17 cellular contexts compared by ENCODE assay signal in genomic region chr4:102552781-102553180, GRCh38. TPM values are rescaled to one million over a fixed set of nuclear protein-coding genes. Genes with fewer than 3 reads are reported as not detected.
A peak's percentile ranks its signal among the peaks of the same experiment; 100 is the strongest.
DNase-seq lines count a peak whose midpoint lies in the region; ATAC-seq lines count a peak whose summit lies in the region.
"Had no signal": no experiment of that assay in that cellular context is flagged by ENCODE, and none has a peak within 500 bp of the region (broad histone marks: within the 10 kb centered on the region; RNA-seq: fewer than 3 reads in every experiment).

No MANE protein-coding gene starts in this region.

- H3K4me1 Mint-ChIP-seq in CD4-positive, CD25-positive, alpha-beta regulatory T cell: peaks cover 34 to 42% (median 37%) of the 10 kb centered on the region in 4 donors
- peaks cover 34% of the 10 kb centered on the region for H3K4me1 Mint-ChIP-seq in activated T-helper 2 cell treated with anti-CD3 and anti-CD28 coated beads, Interferon-gamma antibody, Interleukin-2, Interleukin-4, amounts not matched to agents 10 μg/mL and 5 μg/mL and 100 μg/mL, durations not matched to agents 14 hours and 24 hours and 36 hours (ENCODE audit: low read depth)
- H3K4me1 Mint-ChIP-seq: nephron progenitor cell had no signal

- peaks cover 10% of the 10 kb centered on the region for H3K36me3 ChIP-seq in CD4-positive, CD25-positive, alpha-beta regulatory T cell (ENCODE audit: control insufficient read depth, insufficient read depth, low read length)
- no peaks in the 10 kb centered on the region for H3K36me3 ChIP-seq in neuronal stem cell (replicated peaks in 1 of 2; ENCODE audit: control insufficient read depth in 2 of 2, insufficient read depth in 2 of 2, low read length in 2 of 2)
- H3K36me3 ChIP-seq: cardiac muscle cell, left ventricle myocardium inferior, right lobe of liver had no signal

- intact Hi-C loops in activated T-helper 2 cell treated with anti-CD3 and anti-CD28 coated beads, Interferon-gamma antibody, Interleukin-2, Interleukin-4, amounts not matched to agents 10 μg/mL and 5 μg/mL and 100 μg/mL, durations not matched to agents 14 hours and 24 hours and 36 hours (cut with micrococcal nuclease): loop anchor here (1.0 to 5.0 kb wide), 2 partner anchors 12 to 35 kb away; no protein-coding TSS in a partner anchor

- no peak overlapping the region for H2BK120ac ChIP-seq in neuronal stem cell (ENCODE audit: low read depth, low read length)

- peak overlapping the region in 3 of 4 donors; percentile 4 to 17 (median 4) for H3K4me3 Mint-ChIP-seq in CD4-positive, CD25-positive, alpha-beta regulatory T cell
- H3K4me3 Mint-ChIP-seq in activated T-helper 2 cell treated with anti-CD3 and anti-CD28 coated beads, Interferon-gamma antibody, Interleukin-2, Interleukin-4, amounts not matched to agents 10 μg/mL and 5 μg/mL and 100 μg/mL, durations not matched to agents 14 hours and 24 hours and 36 hours (ENCODE audit: low read depth): no peak overlapping the region
- H3K4me3 Mint-ChIP-seq: nephron progenitor cell had no signal

- no peaks in the 10 kb centered on the region for H3K27me3 ChIP-seq in CD4-positive, CD25-positive, alpha-beta regulatory T cell (ENCODE audit: control insufficient read depth, insufficient read depth, low read length)
- H3K27me3 ChIP-seq in neuronal stem cell (ENCODE audit: control insufficient read depth in 3 of 3, insufficient read depth in 3 of 3, low read depth in 1 of 3, low read length in 3 of 3): no peaks in the 10 kb centered on the region
- H3K27me3 ChIP-seq: BLaER1, cardiac muscle cell, right lobe of liver had no signal

- no peaks in the 10 kb centered on the region for H3K79me1 ChIP-seq in neuronal stem cell (ENCODE audit: low read depth, low read length)

- H3K27ac Mint-ChIP-seq in CD4-positive, CD25-positive, alpha-beta regulatory T cell: peak overlapping the region; percentile 28 to 71 (median 70)
- peak overlapping the region; percentile 28 for H3K27ac Mint-ChIP-seq in activated T-helper 2 cell treated with anti-CD3 and anti-CD28 coated beads, Interferon-gamma antibody, Interleukin-2, Interleukin-4, amounts not matched to agents 10 μg/mL and 5 μg/mL and 100 μg/mL, durations not matched to agents 14 hours and 24 hours and 36 hours
- H3K27ac Mint-ChIP-seq: nephron progenitor cell had no signal

- no peak overlapping the region for H3K23ac ChIP-seq in neuronal stem cell (ENCODE audit: low read depth, low read length, poor library complexity)

- H3K27ac ChIP-seq in CD4-positive, CD25-positive, alpha-beta regulatory T cell (ENCODE audit: insufficient read depth, low read length, poor library complexity, severe bottlenecking): no peak overlapping the region
- no peak overlapping the region for H3K27ac ChIP-seq in neuronal stem cell (replicated peaks; ENCODE audit: low read length)
- H3K27ac ChIP-seq: BLaER1, cardiac muscle cell, left ventricle myocardium inferior, right lobe of liver had no signal

- no peak overlapping the region for H2BK12ac ChIP-seq in neuronal stem cell (ENCODE audit: low read length)

- no peak overlapping the region for H2BK15ac ChIP-seq in neuronal stem cell (ENCODE audit: low read length)

- no peak overlapping the region for H2BK5ac ChIP-seq in neuronal stem cell (ENCODE audit: low read length)

- H3K4me3 ChIP-seq in CD4-positive, CD25-positive, alpha-beta regulatory T cell (ENCODE audit: low read depth, low read length): peak overlapping the region; percentile 37
- no peak overlapping the region for H3K4me3 ChIP-seq in neuronal stem cell (ENCODE audit: low read length in 2 of 2)
- H3K4me3 ChIP-seq: BLaER1, cardiac muscle cell, left ventricle myocardium inferior, right lobe of liver had no signal

- WGBS in neuronal stem cell (ENCODE audit: extremely low coverage in 2 of 2, insufficient read length in 2 of 2, insufficient replicate concordance in 1 of 2), 2 donors: no CpG with 5 or more reads among the region's 1 CpG

- DNase-seq in CD4-positive, CD25-positive, alpha-beta regulatory T cell: no peak
- no peak for DNase-seq in activated T-helper 2 cell treated with anti-CD3 and anti-CD28 coated beads, Interferon-gamma antibody, Interleukin-2, Interleukin-4, amounts not matched to agents 10 μg/mL and 5 μg/mL and 100 μg/mL, durations not matched to agents 14 hours and 24 hours and 36 hours (ENCODE audit: low spot score)
- peak; percentile 64 for DNase-seq in iris pigment epithelial cell (ENCODE audit: low read depth)
- no peak for DNase-seq in neuronal stem cell (ENCODE audit: low spot score)
- no peak for DNase-seq in DMS 273 treated with DMSO at 0.1 percent for 48 hours (lab: John Stamatoyannopoulos, UW)
- DNase-seq in RKO (ENCODE audit: low spot score): no peak
- DNase-seq: erythroblast, hippocampal formation, left ventricle myocardium inferior, NCI-H524, nephron progenitor cell, right lobe of liver had no signal

- no peaks in the 10 kb centered on the region for H3K9me3 Mint-ChIP-seq in CD4-positive, CD25-positive, alpha-beta regulatory T cell
- H3K9me3 Mint-ChIP-seq in activated T-helper 2 cell treated with anti-CD3 and anti-CD28 coated beads, Interferon-gamma antibody, Interleukin-2, Interleukin-4, amounts not matched to agents 10 μg/mL and 5 μg/mL and 100 μg/mL, durations not matched to agents 14 hours and 24 hours and 36 hours: no peaks in the 10 kb centered on the region
- H3K9me3 Mint-ChIP-seq: nephron progenitor cell had no signal

- H2AFZ ChIP-seq in neuronal stem cell (ENCODE audit: low read length): no peak overlapping the region

- peaks cover 14% of the 10 kb centered on the region for H3K36me3 Mint-ChIP-seq in CD4-positive, CD25-positive, alpha-beta regulatory T cell
- H3K36me3 Mint-ChIP-seq in activated T-helper 2 cell treated with anti-CD3 and anti-CD28 coated beads, Interferon-gamma antibody, Interleukin-2, Interleukin-4, amounts not matched to agents 10 μg/mL and 5 μg/mL and 100 μg/mL, durations not matched to agents 14 hours and 24 hours and 36 hours (ENCODE audit: low read depth): peaks cover 62% of the 10 kb centered on the region

- no peak overlapping the region for H2AK5ac ChIP-seq in neuronal stem cell (ENCODE audit: low read depth, low read length)

- H3K4me2 ChIP-seq in neuronal stem cell (ENCODE audit: insufficient read depth, low read length, poor library complexity, severe bottlenecking): no peak overlapping the region
- H3K4me2 ChIP-seq: BLaER1 had no signal

- peak in 1 of 2 donors; percentile 33 for ATAC-seq in CD4-positive, CD25-positive, alpha-beta regulatory T cell (ENCODE audit: low read depth in 2 of 2)
- ATAC-seq in GM18858 (IDR thresholded peaks at IDR 0.05; ENCODE audit: unreplicated experiment): peak; percentile 38
- ATAC-seq in GM21723 (IDR thresholded peaks at IDR 0.05; ENCODE audit: unreplicated experiment): no peak
- ATAC-seq: HCT116, right lobe of liver had no signal

- H3K9ac ChIP-seq in neuronal stem cell (ENCODE audit: low read depth, low read length, poor library complexity): no peak overlapping the region
- H3K9ac ChIP-seq: BLaER1 had no signal

- H3K9me3 ChIP-seq in CD4-positive, CD25-positive, alpha-beta regulatory T cell (ENCODE audit: control insufficient read depth in 2 of 2, low read length in 2 of 2): no peaks in the 10 kb centered on the region
- H3K9me3 ChIP-seq in neuronal stem cell (replicated peaks in 1 of 2; ENCODE audit: control insufficient read depth in 2 of 2, insufficient read depth in 1 of 2, low read depth in 1 of 2, low read length in 2 of 2): no peaks in the 10 kb centered on the region
- H3K9me3 ChIP-seq: BLaER1, left ventricle myocardium inferior, right lobe of liver had no signal

- H4K91ac ChIP-seq in neuronal stem cell (ENCODE audit: low read depth, low read length, poor library complexity): no peak overlapping the region

- H3K18ac ChIP-seq in neuronal stem cell (ENCODE audit: low read length): no peak overlapping the region

- H4K8ac ChIP-seq in neuronal stem cell (ENCODE audit: low read depth, low read length): no peak overlapping the region

- H3K14ac ChIP-seq in neuronal stem cell (ENCODE audit: low read length): no peak overlapping the region

- peaks cover 16% of the 10 kb centered on the region for H3K4me1 ChIP-seq in CD4-positive, CD25-positive, alpha-beta regulatory T cell (ENCODE audit: control insufficient read depth, insufficient read depth, low read length, poor library complexity, severe bottlenecking)
- no peaks in the 10 kb centered on the region for H3K4me1 ChIP-seq in neuronal stem cell (ENCODE audit: control insufficient read depth in 2 of 2, insufficient read depth in 1 of 2, low read depth in 1 of 2, low read length in 2 of 2)
- H3K4me1 ChIP-seq: right lobe of liver had no signal

- H3K27me3 Mint-ChIP-seq in CD4-positive, CD25-positive, alpha-beta regulatory T cell: no peaks in the 10 kb centered on the region
- no peaks in the 10 kb centered on the region for H3K27me3 Mint-ChIP-seq in activated T-helper 2 cell treated with anti-CD3 and anti-CD28 coated beads, Interferon-gamma antibody, Interleukin-2, Interleukin-4, amounts not matched to agents 10 μg/mL and 5 μg/mL and 100 μg/mL, durations not matched to agents 14 hours and 24 hours and 36 hours (ENCODE audit: low read depth)

- H3K4ac ChIP-seq in neuronal stem cell (ENCODE audit: low read length): no peak overlapping the region

RNA-seq across cellular contexts. Expression of gene NFKB1, which starts 51.6 kb away (rescaled TPM):
- total RNA-seq in CD4-positive, CD25-positive, alpha-beta regulatory T cell: 152 TPM
- polyA plus RNA-seq in CD4-positive, CD25-positive, alpha-beta regulatory T cell: 10 to 100 TPM in 3 of 4 donors, 1 to 10 TPM in 1; 9.2 to 21.8 (median 13.6) TPM
- total RNA-seq in activated T-helper 2 cell treated with anti-CD3 and anti-CD28 coated beads, Interferon-gamma antibody, Interleukin-2, Interleukin-4, amounts not matched to agents 10 μg/mL and 5 μg/mL and 100 μg/mL, durations not matched to agents 14 hours and 24 hours and 36 hours: 199 and 205 TPM in 2 replicates
- 5.6 TPM for polyA plus RNA-seq in neuronal stem cell (2013, experiment 1 of 2)
- polyA plus RNA-seq in neuronal stem cell (2013, experiment 2 of 2): 5.6 TPM
